1 cellular context compared by ENCODE assay signal in the genomic region with DNA sequence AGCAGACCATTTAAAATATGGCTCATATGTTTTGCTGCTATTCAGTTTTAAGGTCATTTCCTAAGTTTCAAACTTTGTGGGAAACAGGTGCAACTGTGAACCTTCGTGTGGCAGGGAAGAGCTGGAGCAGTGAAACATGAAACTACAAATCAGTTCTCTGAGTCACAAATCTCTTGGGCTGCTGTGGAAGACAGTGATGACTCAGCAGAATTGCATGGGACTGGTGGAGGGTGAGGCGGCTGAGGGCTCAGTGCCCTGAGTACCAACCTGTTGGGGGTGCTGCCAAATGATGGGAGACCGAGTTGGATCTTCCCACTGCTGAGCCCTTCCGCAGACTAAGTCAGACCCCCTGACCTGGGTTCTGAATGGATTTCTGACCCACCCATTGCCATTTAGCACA.
TF ChIP-seq lines count a peak whose summit lies in the region.

No MANE protein-coding gene starts in this region.

TF ChIP-seq in GM12878, 131 proteins besides CTCF, POLR2A, EP300 and RAD21 (continued from another document):
- TF ChIP-seq NR2C1 (IDR thresholded peaks at IDR 0.05) (no peak), ZNF384 (IDR thresholded peaks at IDR 0.05; ENCODE audit: borderline replicate concordance, low read depth, low read length) (no peak)
